ENCODE assay signal across 10 cellular contexts in genomic region chr7:155213955-155214327, GRCh38.
A peak's percentile ranks its signal among the peaks of the same experiment; 100 is the strongest.
DNase-seq lines count a peak whose midpoint lies in the region; ATAC-seq, FAIRE-seq and TF ChIP-seq lines count a peak whose summit lies in the region.
"Had no signal": no experiment of that assay in that cellular context is flagged by ENCODE, and none has a peak within 500 bp of the region (broad histone marks: within the 10 kb centered on the region; RNA-seq: fewer than 3 reads in every experiment).

No MANE protein-coding gene starts in this region.

- H3K79me2 ChIP-seq in GM23338 (replicated peaks; ENCODE audit: insufficient read depth) (no peaks in the 10 kb centered on the region), K562 (ENCODE audit: control insufficient read depth, insufficient read depth, low read length) (no peaks in the 10 kb centered on the region), smooth muscle cell (ENCODE audit: low read depth) (no peaks in the 10 kb centered on the region)

- H2AFZ ChIP-seq in GM23338 (peak overlapping the region; percentile 66; the same call in 1 of the 2 replicates), K562 (ENCODE audit: low read depth, low read length) (peak overlapping the region; percentile 47; the same call in 1 of the 2 replicates), smooth muscle cell (ENCODE audit: low read depth) (no peak overlapping the region)

- H3K36me3 Mint-ChIP-seq in GM23338 (ENCODE audit: low read depth): no peaks in the 10 kb centered on the region
- H3K36me3 Mint-ChIP-seq: natural killer cell treated with Interleukin-12 subunit alpha and Interleukin-12 subunit beta and Interleukin-15 and Interleukin-18, amount 100 ng/mL, for 72 hours had no signal

- no peak for TF ChIP-seq CTCF in GM23338 (conservative IDR thresholded peaks at IDR 0.05; ENCODE audit: low read depth in 2 of 2)
- no peak for TF ChIP-seq CTCF in K562 (IDR thresholded peaks at IDR 0.05 in 2 of 3, conservative IDR thresholded peaks at IDR 0.05 in 1 of 3; ENCODE audit: insufficient read depth in 2 of 3, low read depth in 1 of 3, low read length in 3 of 3)
- TF ChIP-seq CTCF in lower lobe of right lung (IDR thresholded peaks at IDR 0.05): no peak
- no peak for TF ChIP-seq CTCF in smooth muscle cell (IDR thresholded peaks at IDR 0.05; ENCODE audit: borderline replicate concordance, insufficient read depth, poor library complexity, severe bottlenecking)
- TF ChIP-seq CTCF in esophagus squamous epithelium (IDR thresholded peaks at IDR 0.05): no peak

- H3K36me3 ChIP-seq in GM23338 (ENCODE audit: insufficient read depth) (no peaks in the 10 kb centered on the region), K562 (ENCODE audit: control insufficient read depth, insufficient read depth, low read length) (no peaks in the 10 kb centered on the region), lower lobe of right lung (no peaks in the 10 kb centered on the region), smooth muscle cell (ENCODE audit: low read depth) (no peaks in the 10 kb centered on the region), esophagus squamous epithelium (no peaks in the 10 kb centered on the region)

- 0 out of 2 replicates have a peak, but pooled peaks cover 4% of the 10 kb centered on the region for H3K4me1 ChIP-seq in GM23338 (ENCODE audit: insufficient read depth)
- peaks cover 15 to 36% of the 10 kb centered on the region in 2 experiments for H3K4me1 ChIP-seq in K562 (replicated peaks in 1 of 2; ENCODE audit: control insufficient read depth in 2 of 2, insufficient read depth in 2 of 2, low read length in 2 of 2)
- H3K4me1 ChIP-seq in lower lobe of right lung: no peaks in the 10 kb centered on the region
- H3K4me1 ChIP-seq in smooth muscle cell (ENCODE audit: low read depth): no peaks in the 10 kb centered on the region
- peaks cover 0 to 20% (median 0%) of the 10 kb centered on the region in 3 donors for H3K4me1 ChIP-seq in esophagus squamous epithelium

- H3K9ac ChIP-seq in K562 (ENCODE audit: insufficient read depth in 1 of 2, low read depth in 2 of 2, low read length in 2 of 2) (peak overlapping the region in 1 of 2 experiments; percentile 86; a peak in 2 of 4 replicates), smooth muscle cell (ENCODE audit: low read depth) (peak overlapping the region; percentile 67)

- DNase-seq in GM23338 (ENCODE audit: low spot score) (no peak), K562 (ENCODE audit: extremely low read depth in 1 of 4, low spot score in 3 of 4) (peak; percentile 44 to 58 (median 50)), lower lobe of right lung (no peak), smooth muscle cell (lab: John Stamatoyannopoulos, UW; ENCODE audit: unreplicated experiment) (no peak), esophagus squamous epithelium (lab: John Stamatoyannopoulos, UW) (no peak)
- DNase-seq: activated T-cell treated with anti-CD3 and anti-CD28 coated beads, Interleukin-2, amount 50 U/mL, for 72 hours; islet precursor cell had no signal

- no peak for ATAC-seq in GM23338
- peak; percentile 59 for ATAC-seq in K562
- peak in 1 of 2 donors; percentile 14 for ATAC-seq in lower lobe of right lung
- no peak for ATAC-seq in GM18517 (IDR thresholded peaks at IDR 0.05; ENCODE audit: unreplicated experiment)
- no peak for ATAC-seq in HG02938 (IDR thresholded peaks at IDR 0.05; ENCODE audit: unreplicated experiment)
- ATAC-seq: natural killer cell treated with Interleukin-12 subunit alpha and Interleukin-12 subunit beta and Interleukin-15 and Interleukin-18, amount 100 ng/mL, for 72 hours had no signal

- H3K4me3 ChIP-seq in GM23338 (no peak overlapping the region), K562 (no peak overlapping the region), lower lobe of right lung (peak overlapping the region; percentile 34), smooth muscle cell (no peak overlapping the region), esophagus squamous epithelium (peak overlapping the region in 2 of 4 donors; percentile 11 to 47)

- H3K27ac ChIP-seq in GM23338 (ENCODE audit: low read depth) (no peak overlapping the region), K562 (ENCODE audit: extremely low read depth, low read depth, low read length) (no peak overlapping the region), lower lobe of right lung (no peak overlapping the region), smooth muscle cell (ENCODE audit: low read depth) (peak overlapping the region; percentile 75), esophagus squamous epithelium (no peak overlapping the region)

- H3K4me2 ChIP-seq in GM23338 (no peak overlapping the region), K562 (ENCODE audit: insufficient read depth, low read length) (peak overlapping the region; percentile 42), smooth muscle cell (peak overlapping the region; percentile 74)

- no peaks in the 10 kb centered on the region for H3F3A ChIP-seq in GM23338 (replicated peaks; ENCODE audit: low read depth)
- H3F3A ChIP-seq in smooth muscle cell (ENCODE audit: low read depth): no peaks in the 10 kb centered on the region

- H3K9me3 ChIP-seq in K562 (replicated peaks; ENCODE audit: control insufficient read depth, insufficient read depth, low read depth, low read length) (no peaks in the 10 kb centered on the region), lower lobe of right lung (no peaks in the 10 kb centered on the region), smooth muscle cell (replicated peaks; ENCODE audit: low read depth) (no peaks in the 10 kb centered on the region), esophagus squamous epithelium (no peaks in the 10 kb centered on the region)

- H3K4me3 Mint-ChIP-seq in GM23338: no peak overlapping the region
- H3K4me3 Mint-ChIP-seq: natural killer cell treated with Interleukin-12 subunit alpha and Interleukin-12 subunit beta and Interleukin-15 and Interleukin-18, amount 100 ng/mL, for 72 hours had no signal

- BruUV-seq in K562 (replicated peaks; lab: Mats Ljungman, UMichigan): no TSS peak

- 0% methylated on average over 11 of the region's 11 CpGs for WGBS in K562 (ENCODE audit: insufficient coverage, low coverage, missing lambda C conversion rate)
- 53% methylated on average over 11 of the region's 11 CpGs for WGBS in smooth muscle cell (ENCODE audit: low lambda C conversion rate)
- WGBS in esophagus squamous epithelium, 2 donors: 50 to 54% methylated on average over 5 to 10 of the region's 11 CpGs

- no peaks in the 10 kb centered on the region for H3K9me1 ChIP-seq in K562 (ENCODE audit: control insufficient read depth, insufficient read depth, low read length)

- no peaks in the 10 kb centered on the region for H3K9me2 ChIP-seq in GM23338 (ENCODE audit: insufficient read depth)

- H4K20me1 ChIP-seq in GM23338 (replicated peaks; ENCODE audit: insufficient read depth) (no peaks in the 10 kb centered on the region), K562 (replicated peaks; ENCODE audit: control insufficient read depth, insufficient read depth, low read length) (peaks cover 12% of the 10 kb centered on the region; the same call in 1 of the 2 replicates), smooth muscle cell (ENCODE audit: low read depth) (no peaks in the 10 kb centered on the region)

- CTCF ChIA-PET in K562 (lab: Yijun Ruan, JAX; ENCODE audit: low intra/inter-chr PET ratio): no interaction called here

- TF ChIP-seq RAD21 in K562 (CRISPR knock-in tag; conservative IDR thresholded peaks at IDR 0.05 in 1 of 2, IDR thresholded peaks at IDR 0.05 in 1 of 2): no peak

- peaks cover 15% of the 10 kb centered on the region for H3K27me3 Mint-ChIP-seq in GM23338 (ENCODE audit: insufficient read depth, low read depth, poor library complexity)

- POLR2A ChIA-PET in K562 (lab: Yijun Ruan, JAX): interaction anchor here (0.6 to 11.6 kb wide), 6 partner anchors 9 to 285 kb away, joined by 3 to 127 read pairs (median 3); no protein-coding TSS in a partner anchor

- TF ChIP-seq EP300 in K562 (IDR thresholded peaks at IDR 0.05; ENCODE audit: low read length): no peak

- no peak overlapping the region for H3K27ac Mint-ChIP-seq in GM23338
- H3K27ac Mint-ChIP-seq: activated T-cell treated with anti-CD3 and anti-CD28 coated beads, Interleukin-2, amount 50 U/mL, for 72 hours had no signal

- intact Hi-C loops in K562 (cut with micrococcal nuclease) (no loop called here), lower lobe of right lung (cut with DNase I) (no loop called here), esophagus squamous epithelium (cut with DNase I) (no loop called here)

- in situ Hi-C loops in K562 (cut with MboI): no loop called here

- H3K4me1 Mint-ChIP-seq in GM23338: peaks cover 24% of the 10 kb centered on the region

- no peak for TF ChIP-seq POLR2A in K562 (conservative IDR thresholded peaks at IDR 0.05)
- no peak for TF ChIP-seq POLR2A in esophagus squamous epithelium (IDR thresholded peaks at IDR 0.05)

- FAIRE-seq in K562 (lab: Jason Lieb, UNC): no peak

- H3K27me3 ChIP-seq in GM23338 (ENCODE audit: insufficient read depth): no peaks in the 10 kb centered on the region
- peaks cover 10 to 34% of the 10 kb centered on the region in 2 experiments; a peak in 4 of 5 replicates for H3K27me3 ChIP-seq in K562 (ENCODE audit: control insufficient read depth in 2 of 2, insufficient read depth in 2 of 2, low read length in 2 of 2)
- peaks cover 18% of the 10 kb centered on the region for H3K27me3 ChIP-seq in lower lobe of right lung (ENCODE audit: low read depth)
- no peaks in the 10 kb centered on the region for H3K27me3 ChIP-seq in smooth muscle cell (ENCODE audit: low read depth)
- peaks cover 0 to 100% (median 1%) of the 10 kb centered on the region in 4 donors for H3K27me3 ChIP-seq in esophagus squamous epithelium

- H3K9me3 Mint-ChIP-seq in GM23338: no peaks in the 10 kb centered on the region; the same call in 1 of the 3 replicates
- H3K9me3 Mint-ChIP-seq: activated T-cell treated with anti-CD3 and anti-CD28 coated beads, Interleukin-2, amount 50 U/mL, for 72 hours; natural killer cell treated with Interleukin-12 subunit alpha and Interleukin-12 subunit beta and Interleukin-15 and Interleukin-18, amount 100 ng/mL, for 72 hours had no signal

TF ChIP-seq in GM23338, 12 proteins besides CTCF, POLR2A, EP300 and RAD21 (continues in another document):
- no peak for TF ChIP-seq EZH2 (IDR thresholded peaks at IDR 0.05; ENCODE audit: low read depth, unreplicated experiment)

TF ChIP-seq in K562, 482 proteins besides CTCF, POLR2A, EP300 and RAD21 (continues in another document):
- peak; percentile 35; the same call in 1 of the 2 replicates for TF ChIP-seq ATF7 (IDR thresholded peaks at IDR 0.05)
- no peak for TF ChIP-seq NFYB (IDR thresholded peaks at IDR 0.05; ENCODE audit: extremely low read depth, insufficient read length)
- no peak for TF ChIP-seq EP400 (IDR thresholded peaks at IDR 0.05)
- no peak for TF ChIP-seq SNIP1 (IDR thresholded peaks at IDR 0.05; ENCODE audit: low read depth)
- peak; percentile 62; the same call in 1 of the 2 replicates for TF ChIP-seq KLF16 (IDR thresholded peaks at IDR 0.05)
- TF ChIP-seq RBM34 (IDR thresholded peaks at IDR 0.05; ENCODE audit: borderline replicate concordance, insufficient read depth, low read length): no peak
- no peak for TF ChIP-seq NFATC3 (IDR thresholded peaks at IDR 0.05)
- no peak for TF ChIP-seq MCM2 (IDR thresholded peaks at IDR 0.05; ENCODE audit: low read depth)
- peak in 1 of 2 experiments; percentile 34; a peak in 1 of 4 replicates for TF ChIP-seq KDM4B (IDR thresholded peaks at IDR 0.05; ENCODE audit: borderline replicate concordance in 2 of 2, low read depth in 1 of 2)
- TF ChIP-seq HDAC2 (IDR thresholded peaks at IDR 0.05): 0 out of 2 replicates have a peak, but pooled peaks have one; percentile 55

Comparison
In these comparisons a context has a peak if more than half of its experiments do, and no peak if none do; other contexts are left out.
1. DNase-seq: peak in K562 (4 of 4); none in GM23338 (single experiment), lower lobe of right lung (single experiment), smooth muscle cell (single experiment) and esophagus squamous epithelium (single experiment).